Comparison of ENCODE assay signal across 8 cellular contexts in the genomic region with DNA sequence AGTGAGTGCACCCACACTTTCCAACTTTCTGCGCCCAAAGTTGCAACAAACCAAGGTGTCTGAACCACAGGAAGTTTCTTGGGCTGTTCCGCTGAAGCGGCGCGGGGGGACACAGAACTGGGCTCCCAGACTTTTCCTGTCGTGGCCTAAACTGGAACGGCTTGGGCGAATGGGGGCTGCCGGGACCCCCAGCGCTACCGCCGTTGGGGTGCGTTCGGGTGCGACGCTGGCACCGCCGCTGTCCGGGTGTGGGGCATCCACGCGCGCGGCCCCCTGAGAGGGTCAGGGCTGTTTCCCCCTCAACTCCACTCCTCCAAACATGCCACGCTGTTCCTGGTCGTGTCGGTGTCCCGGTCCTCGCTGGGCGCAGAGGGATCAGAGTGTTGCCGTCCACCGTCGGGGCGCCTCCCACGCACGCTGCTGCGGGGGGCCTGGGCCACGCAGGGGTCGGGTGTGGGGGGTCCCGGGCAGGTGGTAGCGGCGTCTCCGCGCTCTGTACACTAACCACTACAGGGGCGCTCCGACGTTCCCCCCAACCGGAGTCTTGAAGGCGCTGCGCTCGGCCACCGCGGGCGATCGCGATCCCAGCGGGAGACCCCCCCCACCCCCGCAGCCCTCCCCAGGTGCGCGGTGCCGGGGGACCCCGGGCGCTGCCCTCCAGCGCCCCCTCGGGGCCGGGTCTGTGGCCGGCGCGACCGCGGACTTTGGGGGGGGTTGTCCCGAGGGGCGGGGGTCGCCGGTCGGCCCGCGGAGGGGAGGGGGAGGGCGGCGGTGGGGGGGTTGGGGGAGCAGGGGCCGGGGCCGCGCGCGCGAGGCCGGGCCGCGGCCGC. TPM values are rescaled to one million over a fixed set of nuclear protein-coding genes. Genes with fewer than 3 reads are reported as not detected.
A peak's percentile ranks its signal among the peaks of the same experiment; 100 is the strongest.
DNase-seq lines count a peak whose midpoint lies in the region; ATAC-seq and TF ChIP-seq lines count a peak whose summit lies in the region.

No MANE protein-coding gene starts in this region.

- H3K27me3 ChIP-seq in liver (ENCODE audit: control insufficient read depth in 4 of 4, insufficient read depth in 4 of 4, low read length in 3 of 4): no peaks in the 10 kb centered on the region

- TF ChIP-seq CTCF in VCaP (conservative IDR thresholded peaks at IDR 0.05): peak; percentile 83
- peak; percentile 31 for TF ChIP-seq CTCF in liver (IDR thresholded peaks at IDR 0.05; ENCODE audit: low read depth, low read length, missing input control)

- H3K4me1 ChIP-seq in liver (ENCODE audit: control insufficient read depth in 4 of 4, insufficient read depth in 4 of 4, low read length in 3 of 4): peaks cover 9 to 34% (median 23%) of the 10 kb centered on the region in 4 donors

- peak overlapping the region; percentile 96 for H3K27ac ChIP-seq in VCaP
- peak overlapping the region; percentile 63 to 85 for H3K27ac ChIP-seq in liver (ENCODE audit: low read depth in 1 of 2, low read length in 2 of 2)

- DNase-seq in CMK (ENCODE audit: low read depth) (peak; percentile 60), HuH-7 (ENCODE audit: low spot score) (peak; percentile 84)
- DNase-seq in central memory CD4-positive, alpha-beta T cell: peak; percentile 60
- DNase-seq in stimulated activated CD4-positive, alpha-beta T cell treated with anti-CD3 and anti-CD28 coated beads, Interleukin-4, amount 100 ng/mL, for 1 hour: peak; percentile 70

- peak overlapping the region; percentile 70 to 99 (median 86) for H3K4me3 ChIP-seq in liver (ENCODE audit: low read depth in 1 of 3, low read length in 3 of 3)

- TF ChIP-seq RAD21 in liver (IDR thresholded peaks at IDR 0.05): no peak

- WGBS in liver: under 1% methylated on average over 89 of the region's 89 CpGs

- H3K9ac ChIP-seq in liver (ENCODE audit: low read depth in 1 of 2, low read length in 2 of 2): peak overlapping the region; percentile 32 to 71

- no peaks in the 10 kb centered on the region for H3K36me3 ChIP-seq in liver (ENCODE audit: control insufficient read depth in 4 of 4, insufficient read depth in 3 of 4, low read depth in 1 of 4, low read length in 3 of 4)

- ATAC-seq in GM21381 (IDR thresholded peaks at IDR 0.05; ENCODE audit: unreplicated experiment): peak; percentile 43
- no peak for ATAC-seq in HG03378 (IDR thresholded peaks at IDR 0.05; ENCODE audit: unreplicated experiment)

- no peaks in the 10 kb centered on the region for H3K9me3 ChIP-seq in liver (ENCODE audit: control insufficient read depth in 4 of 4, low read length in 3 of 4)

TF ChIP-seq in liver, 16 proteins besides CTCF, POLR2A, EP300 and RAD21:
- TF ChIP-seq TAF1 (conservative IDR thresholded peaks at IDR 0.05) (no peak), HNF4A (conservative IDR thresholded peaks at IDR 0.05) (peak in 1 of 2 donors; percentile 1)

RNA-seq across cellular contexts. Expression of gene CUX1, which starts 2.2 kb away (rescaled TPM):
- total RNA-seq in liver: 10 to 100 TPM; 18.6 to 40.6 TPM
- 10 to 100 TPM; 19.8 to 23.0 TPM for polyA plus RNA-seq in liver
